Comparison of ENCODE assay signal across 9 cellular contexts in the genomic region with DNA sequence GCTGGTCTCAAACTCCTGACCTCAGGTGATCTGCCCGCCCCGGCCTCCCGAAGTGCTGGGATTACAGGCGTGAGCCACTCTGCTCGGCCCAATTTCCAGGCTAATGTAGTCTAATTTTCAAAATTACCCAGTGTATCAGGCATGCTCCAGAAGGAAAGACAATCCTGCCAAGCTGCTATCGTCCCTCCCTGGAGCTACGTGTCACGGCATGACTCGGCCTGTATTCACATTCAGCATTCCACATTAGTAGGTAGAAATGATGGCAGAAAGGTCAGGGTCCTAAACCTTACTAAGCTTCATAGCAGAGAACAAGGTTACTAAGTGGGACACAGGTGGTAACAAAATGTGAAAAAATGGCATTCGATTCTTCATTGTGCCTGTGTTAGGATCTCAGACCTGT. TPM values are rescaled to one million over a fixed set of nuclear protein-coding genes. Genes with fewer than 3 reads are reported as not detected.
A peak's percentile ranks its signal among the peaks of the same experiment; 100 is the strongest.
DNase-seq lines count a peak whose midpoint lies in the region; ATAC-seq, FAIRE-seq and TF ChIP-seq lines count a peak whose summit lies in the region.
"Not testable (repeated sequence)": the region's sequence is repeated elsewhere in the genome, so short reads cannot be mapped to it uniquely, and the experiment has no call there.
"Had no signal": no experiment of that assay in that cellular context is flagged by ENCODE, and none has a peak within 500 bp of the region (broad histone marks: within the 10 kb centered on the region; RNA-seq: fewer than 3 reads in every experiment).

No MANE protein-coding gene starts in this region.

- in situ Hi-C loops in mammary epithelial cell (cut with MboI; ENCODE audit: low sequenced_read_pairs in 2 of 2), result not testable (repeated sequence)

- CTCF ChIA-PET in PC-3 (lab: Charles Lee); mammary epithelial cell (lab: Charles Lee; ENCODE audit: low non-redundant PET): not testable (repeated sequence)

- dilution Hi-C loops in mammary epithelial cell (cut with HindIII; ENCODE audit: low sequenced_read_pairs); keratinocyte (cut with MboI; ENCODE audit: extremely low pct_ligation_motif_present, low sequenced_read_pairs): not testable (repeated sequence)

- not testable (repeated sequence) for H3K27ac ChIP-seq in PC-3 (ENCODE audit: low read length); RWPE2 (ENCODE audit: poor library complexity, severe bottlenecking); mammary epithelial cell (ENCODE audit: insufficient read depth, low read depth, low read length); keratinocyte (ENCODE audit: control insufficient read depth, insufficient read depth, low read length)

- FAIRE-seq in HTR-8/SVneo (lab: Jason Lieb, UNC), result peak; percentile 97
- peak; percentile 99 for FAIRE-seq in keratinocyte (lab: Jason Lieb, UNC)
- FAIRE-seq in urothelium cell line (lab: Jason Lieb, UNC), result peak; percentile 30

- not testable (repeated sequence) for TF ChIP-seq CTCF in PC-3 (conservative IDR thresholded peaks at IDR 0.05; ENCODE audit: low read depth, low read length); RWPE2 (IDR thresholded peaks at IDR 0.05; ENCODE audit: poor library complexity, severe bottlenecking); mammary epithelial cell (conservative IDR thresholded peaks at IDR 0.05 in 1 of 2, IDR thresholded peaks at IDR 0.05 in 1 of 2; ENCODE audit: extremely low read depth in 1 of 2, insufficient read depth in 1 of 2, low read depth in 1 of 2, low read length in 2 of 2); epithelial cell of esophagus (IDR thresholded peaks at IDR 0.05; ENCODE audit: insufficient read depth, low read depth, low read length, missing control alignments); keratinocyte (optimal IDR thresholded peaks at IDR 0.05 in 1 of 3, IDR thresholded peaks at IDR 0.05 in 1 of 3, conservative IDR thresholded peaks at IDR 0.05 in 1 of 3; ENCODE audit: extremely low read depth in 1 of 3, insufficient read depth in 2 of 3, low read length in 3 of 3)

- not testable (repeated sequence) for H3K9me3 ChIP-seq in PC-3 (ENCODE audit: low read length); RWPE2 (ENCODE audit: severe bottlenecking); mammary epithelial cell (replicated peaks; ENCODE audit: insufficient read depth, low read length); keratinocyte (ENCODE audit: control insufficient read depth, low read depth, low read length)

- not testable (repeated sequence) for H3F3A ChIP-seq in PC-3 (ENCODE audit: low read length, unreplicated experiment)

- not testable (repeated sequence) for H3K4me1 ChIP-seq in PC-3 (ENCODE audit: insufficient read depth, low read length); RWPE2 (ENCODE audit: insufficient read depth, poor library complexity, severe bottlenecking); mammary epithelial cell (ENCODE audit: insufficient read depth, low read length); keratinocyte (ENCODE audit: control insufficient read depth, extremely low read depth, insufficient read depth, low read length)

- ATAC-seq in PC-3 (peak; percentile 67; the same call in 1 of the 2 replicates), RWPE2 (ENCODE audit: low read depth) (peak; percentile 79), esophagus mucosa (peak; percentile 74)

- not testable (repeated sequence) for H4K20me1 ChIP-seq in PC-3 (ENCODE audit: low read length); mammary epithelial cell (ENCODE audit: insufficient read depth, low read length); keratinocyte (ENCODE audit: control insufficient read depth, extremely low read depth, insufficient read depth, low read length)

- H3K9ac ChIP-seq in PC-3 (ENCODE audit: low read length); mammary epithelial cell (ENCODE audit: insufficient read depth, low read length); keratinocyte (ENCODE audit: control insufficient read depth, extremely low read depth, insufficient read depth, low read length): not testable (repeated sequence)

- not testable (repeated sequence) for H3K4me2 ChIP-seq in PC-3 (ENCODE audit: low read length); mammary epithelial cell (ENCODE audit: insufficient read depth, low read depth, low read length)
- peak overlapping the region; percentile 37 for H3K4me2 ChIP-seq in keratinocyte (ENCODE audit: control insufficient read depth, extremely low read depth, insufficient read depth, low read depth, low read length)

- 22% methylated on average over 10 of the region's 10 CpGs for WGBS in mammary epithelial cell (ENCODE audit: low coverage, missing lambda C conversion rate)

- H3K27me3 ChIP-seq in PC-3 (ENCODE audit: low read length); RWPE2 (ENCODE audit: insufficient read depth, poor library complexity, severe bottlenecking); mammary epithelial cell (ENCODE audit: insufficient read depth, low read length); keratinocyte (ENCODE audit: control insufficient read depth, extremely low read depth, insufficient read depth, low read length): not testable (repeated sequence)

- H3K36me3 ChIP-seq in PC-3 (ENCODE audit: low read depth, low read length); mammary epithelial cell (ENCODE audit: insufficient read depth, low read length); keratinocyte (ENCODE audit: control insufficient read depth in 2 of 2, extremely low read depth in 1 of 2, insufficient read depth in 2 of 2, low read length in 2 of 2): not testable (repeated sequence)
- peaks cover 19% of the 10 kb centered on the region for H3K36me3 ChIP-seq in RWPE2 (ENCODE audit: low read depth)

- POLR2A ChIA-PET in PC-3 (lab: Charles Lee; ENCODE audit: unreplicated experiment), result not testable (repeated sequence)

- H2AFZ ChIP-seq in PC-3 (ENCODE audit: low read length); mammary epithelial cell (ENCODE audit: low read depth, low read length); keratinocyte (ENCODE audit: control insufficient read depth, low read length): not testable (repeated sequence)

- not testable (repeated sequence) for H3K9me2 ChIP-seq in PC-3 (replicated peaks; ENCODE audit: low read length)

- intact Hi-C loops in PC-3 (cut with micrococcal nuclease); mammary epithelial cell (cut with micrococcal nuclease): not testable (repeated sequence)

- not testable (repeated sequence) for BruUV-seq in PC-3 (replicated peaks; lab: Mats Ljungman, UMichigan); mammary epithelial cell (replicated peaks; lab: Mats Ljungman, UMichigan)

- not testable (repeated sequence) for H3K4me3 ChIP-seq in PC-3 (ENCODE audit: low read length); RWPE2 (ENCODE audit: severe bottlenecking); mammary epithelial cell (replicated peaks in 1 of 3; ENCODE audit: insufficient read depth in 1 of 3, low read depth in 2 of 3, low read length in 3 of 3); epithelial cell of esophagus (ENCODE audit: low read length); keratinocyte (ENCODE audit: control insufficient read depth in 2 of 3, extremely low read depth in 1 of 3, insufficient read depth in 2 of 3, low read depth in 1 of 3, low read length in 3 of 3)

- DNase-seq in HTR-8/SVneo (ENCODE audit: insufficient read length, low spot score); PC-3; RWPE2 (ENCODE audit: low spot score); keratinocyte (ENCODE audit: low read depth, low spot score); urothelium cell line (ENCODE audit: low spot score): not testable (repeated sequence)
- DNase-seq in mammary epithelial cell, result peak; percentile 6
- peak; percentile 29 for DNase-seq in epithelial cell of esophagus (ENCODE audit: low read depth)

- H3K9me1 ChIP-seq in keratinocyte (ENCODE audit: control insufficient read depth, extremely low read depth, insufficient read depth, low read length), result not testable (repeated sequence)

- not testable (repeated sequence) for H3K79me2 ChIP-seq in PC-3 (ENCODE audit: low read length); mammary epithelial cell (ENCODE audit: insufficient read depth, low read length); keratinocyte (ENCODE audit: control insufficient read depth, insufficient read depth, low read length)

RNA-seq across cellular contexts. Expression of a gene that starts 36.9 kb away (rescaled TPM):
- total RNA-seq in PC-3 (2014; rRNA removed) (not detected in 2 replicates), mammary epithelial cell (1 to 10 TPM; 1.0 to 1.2 TPM), esophagus mucosa (2.8 TPM)
- polyA plus RNA-seq in mammary epithelial cell (4.6 TPM), keratinocyte (1.3 to 1.9 TPM (median 1.7 TPM) in 3 replicates)
- polyA minus RNA-seq in mammary epithelial cell (not detected), keratinocyte (0.85 to 1.2 TPM in 2 of 3 replicates, not detected in the other)
- polyA plus RNA-seq in keratinocyte (2011; ENCODE audit: low read depth), result 1.6 TPM
- 0.81 and 0.82 TPM in 2 replicates for polyA plus RNA-seq in keratinocyte (2011; cell fraction: cytosol; rRNA removed)
- polyA plus RNA-seq in keratinocyte (2011; cell fraction: nucleus; rRNA removed), result 12.0 and 12.8 TPM in 2 replicates
- polyA plus RNA-seq in keratinocyte (2012; ENCODE audit: low replicate concordance), result 0.44 and 2.4 TPM in 2 replicates
- polyA minus RNA-seq in keratinocyte (2011; cell fraction: cytosol; rRNA and poly(A)+ RNA removed), result not detected
- 0.42 and 1.2 TPM in 2 replicates for polyA minus RNA-seq in keratinocyte (2011; cell fraction: nucleus; rRNA and poly(A)+ RNA removed)
- total RNA-seq: A172 had no signal

RNA-seq across cellular contexts. Expression of a gene that starts 42.6 kb away (rescaled TPM):
- 70.3 and 75.3 TPM in 2 replicates for total RNA-seq in PC-3 (2014; rRNA removed)
- 100 to 1,000 TPM in 1 of 2 donors, 10 to 100 TPM in 1; 55.0 to 100 TPM for total RNA-seq in mammary epithelial cell
- 125 TPM for polyA plus RNA-seq in mammary epithelial cell
- polyA minus RNA-seq in mammary epithelial cell, result 42.1 TPM
- 72.0 TPM for total RNA-seq in esophagus mucosa
- 94.3 to 133 TPM (median 130 TPM) in 3 replicates for polyA plus RNA-seq in keratinocyte
- 227 TPM for polyA plus RNA-seq in keratinocyte (2011; ENCODE audit: low read depth)
- polyA plus RNA-seq in keratinocyte (2011; cell fraction: cytosol; rRNA removed), result 90.6 and 134 TPM in 2 replicates
- polyA plus RNA-seq in keratinocyte (2011; cell fraction: nucleus; rRNA removed), result 71.3 and 84.8 TPM in 2 replicates
- polyA plus RNA-seq in keratinocyte (2012; ENCODE audit: low replicate concordance), result 131 and 139 TPM in 2 replicates
- polyA minus RNA-seq in keratinocyte, result 26.9 to 91.9 TPM (median 60.6 TPM) in 3 replicates
- 83.6 TPM for polyA minus RNA-seq in keratinocyte (2011; cell fraction: cytosol; rRNA and poly(A)+ RNA removed)
- 26.4 and 52.6 TPM in 2 replicates for polyA minus RNA-seq in keratinocyte (2011; cell fraction: nucleus; rRNA and poly(A)+ RNA removed)
